In genomic region chr18:2805970-2806943, GRCh38 we compare ENCODE assay signal across 14 cellular contexts. TPM values are rescaled to one million over a fixed set of nuclear protein-coding genes. Genes with fewer than 3 reads are reported as not detected.
DNase-seq lines count a peak whose midpoint lies in the region; ATAC-seq and TF ChIP-seq lines count a peak whose summit lies in the region.
"Had no signal": no experiment of that assay in that cellular context is flagged by ENCODE, and none has a peak within 500 bp of the region (broad histone marks: within the 10 kb centered on the region; RNA-seq: fewer than 3 reads in every experiment).

No MANE protein-coding gene starts in this region.

- BruUV-seq in PC-9 (replicated peaks; lab: Mats Ljungman, UMichigan), result no TSS peak
- no TSS peak for BruUV-seq in A673 (replicated peaks; lab: Mats Ljungman, UMichigan)

- H3K27ac Mint-ChIP-seq in activated CD8-positive, alpha-beta T cell treated with anti-CD3 and anti-CD28 coated beads, Interleukin-2, amount 10 ng/mL, durations not matched to agents 7 days and 5 days, result peak overlapping the region; percentile 2
- no peak overlapping the region for H3K27ac Mint-ChIP-seq in activated CD8-positive, alpha-beta T cell treated with anti-CD3 and anti-CD28 coated beads for 36 hours
- H3K27ac Mint-ChIP-seq: activated CD4-positive, alpha-beta memory T cell treated with anti-CD3 and anti-CD28 coated beads, Interleukin-2, amount 10 ng/mL, durations not matched to agents 7 days and 5 days had no signal

- peaks cover 37% of the 10 kb centered on the region for H3K36me3 Mint-ChIP-seq in activated CD8-positive, alpha-beta T cell treated with anti-CD3 and anti-CD28 coated beads, Interleukin-2, amount 10 ng/mL, durations not matched to agents 7 days and 5 days (ENCODE audit: low read depth)
- peaks cover 21% of the 10 kb centered on the region for H3K36me3 Mint-ChIP-seq in activated CD8-positive, alpha-beta T cell treated with anti-CD3 and anti-CD28 coated beads for 36 hours (ENCODE audit: low read depth)

- H3K36me3 ChIP-seq in PC-9 (ENCODE audit: low read depth), result 0 out of 2 replicates have a peak, but pooled peaks cover 5% of the 10 kb centered on the region
- H3K36me3 ChIP-seq in smooth muscle cell (ENCODE audit: low read depth), result no peaks in the 10 kb centered on the region
- peaks cover 13% of the 10 kb centered on the region for H3K36me3 ChIP-seq in A673 (ENCODE audit: insufficient read depth, low read length, poor library complexity, severe bottlenecking)
- 0 out of 2 replicates have a peak, but pooled peaks cover 6% of the 10 kb centered on the region for H3K36me3 ChIP-seq in MM.1S (replicated peaks; ENCODE audit: insufficient read depth, low read length)

- H3K9me3 ChIP-seq in PC-9 (ENCODE audit: insufficient read depth, low read depth), result no peaks in the 10 kb centered on the region
- H3K9me3 ChIP-seq in smooth muscle cell (replicated peaks; ENCODE audit: low read depth), result no peaks in the 10 kb centered on the region
- no peaks in the 10 kb centered on the region for H3K9me3 ChIP-seq in A673 (ENCODE audit: low read depth, low read length, poor library complexity, severe bottlenecking)
- H3K9me3 ChIP-seq in MM.1S (replicated peaks; ENCODE audit: insufficient read depth, low read length), result no peaks in the 10 kb centered on the region

- no peak overlapping the region for H3K4me2 ChIP-seq in PC-9
- H3K4me2 ChIP-seq in smooth muscle cell, result peak overlapping the region; percentile 68
- H3K4me2 ChIP-seq in MM.1S (ENCODE audit: low read depth, low read length), result no peak overlapping the region

- H3K79me2 ChIP-seq in PC-9 (ENCODE audit: low read depth) (no peaks in the 10 kb centered on the region), smooth muscle cell (ENCODE audit: low read depth) (no peaks in the 10 kb centered on the region), MM.1S (ENCODE audit: low read length) (no peaks in the 10 kb centered on the region)

- no peak overlapping the region for H2AFZ ChIP-seq in PC-9
- no peak overlapping the region for H2AFZ ChIP-seq in smooth muscle cell (ENCODE audit: low read depth)
- H2AFZ ChIP-seq in MM.1S (ENCODE audit: low read length), result no peak overlapping the region

- no peak for DNase-seq in activated CD8-positive, alpha-beta T cell treated with anti-CD3 and anti-CD28 coated beads, Interleukin-2, amount 10 ng/mL, durations not matched to agents 7 days and 5 days
- DNase-seq in activated CD8-positive, alpha-beta T cell treated with anti-CD3 and anti-CD28 coated beads for 36 hours, result no peak
- DNase-seq in PC-9 (no peak), fibroblast of peridontal ligament (ENCODE audit: extremely low read depth) (peak; percentile 72), smooth muscle cell (lab: John Stamatoyannopoulos, UW; ENCODE audit: unreplicated experiment) (no peak), NCI-H345 treated with DMSO at 0.1 percent for 48 hours (lab: John Stamatoyannopoulos, UW; ENCODE audit: unreplicated experiment) (no peak), A673 (ENCODE audit: low spot score) (no peak), MM.1S (no peak)
- DNase-seq: activated CD4-positive, alpha-beta memory T cell treated with anti-CD3 and anti-CD28 coated beads, Interleukin-2, amount 10 ng/mL, durations not matched to agents 7 days and 5 days; activated naive CD4-positive, alpha-beta T cell treated with anti-CD3 and anti-CD28 coated beads, Interleukin-2, amount 10 ng/mL, durations not matched to agents 7 days and 5 days; effector CD8-positive, alpha-beta T cell; GOT3; NCI-H187 had no signal

- no peak overlapping the region for H3K4me3 Mint-ChIP-seq in activated CD8-positive, alpha-beta T cell treated with anti-CD3 and anti-CD28 coated beads, Interleukin-2, amount 10 ng/mL, durations not matched to agents 7 days and 5 days
- H3K4me3 Mint-ChIP-seq in activated CD8-positive, alpha-beta T cell treated with anti-CD3 and anti-CD28 coated beads for 36 hours, result no peak overlapping the region
- H3K4me3 Mint-ChIP-seq: activated CD4-positive, alpha-beta memory T cell treated with anti-CD3 and anti-CD28 coated beads, Interleukin-2, amount 10 ng/mL, durations not matched to agents 7 days and 5 days; activated naive CD4-positive, alpha-beta T cell treated with anti-CD3 and anti-CD28 coated beads, Interleukin-2, amount 10 ng/mL, durations not matched to agents 7 days and 5 days had no signal

- no peaks in the 10 kb centered on the region for H3K4me1 Mint-ChIP-seq in activated CD8-positive, alpha-beta T cell treated with anti-CD3 and anti-CD28 coated beads, Interleukin-2, amount 10 ng/mL, durations not matched to agents 7 days and 5 days (ENCODE audit: low read depth)
- H3K4me1 Mint-ChIP-seq in activated CD8-positive, alpha-beta T cell treated with anti-CD3 and anti-CD28 coated beads for 36 hours (ENCODE audit: low read depth), result no peaks in the 10 kb centered on the region
- H3K4me1 Mint-ChIP-seq: activated CD4-positive, alpha-beta memory T cell treated with anti-CD3 and anti-CD28 coated beads, Interleukin-2, amount 10 ng/mL, durations not matched to agents 7 days and 5 days; activated naive CD4-positive, alpha-beta T cell treated with anti-CD3 and anti-CD28 coated beads, Interleukin-2, amount 10 ng/mL, durations not matched to agents 7 days and 5 days had no signal

- CTCF ChIA-PET in activated CD8-positive, alpha-beta T cell treated with anti-CD3 and anti-CD28 coated beads, Interleukin-2, amount 10 ng/mL, durations not matched to agents 7 days and 5 days (lab: Charles Lee), result no interaction called here
- CTCF ChIA-PET in activated CD8-positive, alpha-beta T cell treated with anti-CD3 and anti-CD28 coated beads for 36 hours (lab: Charles Lee), result no interaction called here
- CTCF ChIA-PET in PC-9 (lab: Charles Lee) (no interaction called here), A673 (lab: Charles Lee) (no interaction called here)

- 83% methylated on average over 8 of the region's 8 CpGs for WGBS in smooth muscle cell (ENCODE audit: low lambda C conversion rate)

- H3K9me2 ChIP-seq in PC-9 (ENCODE audit: insufficient read depth) (no peaks in the 10 kb centered on the region; the same call in 1 of the 2 replicates), MM.1S (replicated peaks; ENCODE audit: insufficient read depth, low read length) (no peaks in the 10 kb centered on the region)

- H3F3A ChIP-seq in PC-9 (ENCODE audit: insufficient read depth, low read depth) (peaks cover 18% of the 10 kb centered on the region; the same call in 1 of the 2 replicates), smooth muscle cell (ENCODE audit: low read depth) (peaks cover 6% of the 10 kb centered on the region), MM.1S (ENCODE audit: insufficient read depth, low read length) (no peaks in the 10 kb centered on the region)

- POLR2A ChIA-PET in activated CD8-positive, alpha-beta T cell treated with anti-CD3 and anti-CD28 coated beads, Interleukin-2, amount 10 ng/mL, durations not matched to agents 7 days and 5 days (lab: Charles Lee), result no interaction called here
- POLR2A ChIA-PET in activated CD8-positive, alpha-beta T cell treated with anti-CD3 and anti-CD28 coated beads for 36 hours (lab: Charles Lee), result interaction anchor here (1.3 kb wide), 1 partner anchor 101 kb away, joined by 3 read pairs; no protein-coding TSS in a partner anchor
- POLR2A ChIA-PET in PC-9 (lab: Charles Lee; ENCODE audit: unreplicated experiment) (interaction anchor here (0.6 kb wide), 1 partner anchor 120 kb away, joined by 5 read pairs; no protein-coding TSS in a partner anchor), A673 (lab: Charles Lee; ENCODE audit: low non-redundant PET) (no interaction called here)

- no peak for TF ChIP-seq CTCF in activated CD8-positive, alpha-beta T cell treated with anti-CD3 and anti-CD28 coated beads for 36 hours (IDR thresholded peaks at IDR 0.05)
- TF ChIP-seq CTCF in PC-9 (conservative IDR thresholded peaks at IDR 0.05) (no peak), smooth muscle cell (IDR thresholded peaks at IDR 0.05; ENCODE audit: borderline replicate concordance, insufficient read depth, poor library complexity, severe bottlenecking) (no peak), A673 (conservative IDR thresholded peaks at IDR 0.05; ENCODE audit: low read depth, low read length) (no peak), MM.1S (IDR thresholded peaks at IDR 0.05; ENCODE audit: low read length) (no peak)

- no peak for ATAC-seq in activated CD8-positive, alpha-beta T cell treated with anti-CD3 and anti-CD28 coated beads, Interleukin-2, amount 10 ng/mL, durations not matched to agents 7 days and 5 days
- no peak for ATAC-seq in activated CD8-positive, alpha-beta T cell treated with anti-CD3 and anti-CD28 coated beads for 36 hours

- H3K27me3 ChIP-seq in PC-9 (ENCODE audit: insufficient read depth, low read depth) (no peaks in the 10 kb centered on the region), smooth muscle cell (ENCODE audit: low read depth) (no peaks in the 10 kb centered on the region), A673 (replicated peaks; ENCODE audit: insufficient read depth, low read depth, low read length, poor library complexity) (no peaks in the 10 kb centered on the region), MM.1S (replicated peaks; ENCODE audit: insufficient read depth, low read length) (no peaks in the 10 kb centered on the region)
- H3K27me3 ChIP-seq: right atrium auricular region had no signal

- no peaks in the 10 kb centered on the region for H3K27me3 Mint-ChIP-seq in activated CD8-positive, alpha-beta T cell treated with anti-CD3 and anti-CD28 coated beads, Interleukin-2, amount 10 ng/mL, durations not matched to agents 7 days and 5 days (ENCODE audit: low read depth)
- H3K27me3 Mint-ChIP-seq in activated CD8-positive, alpha-beta T cell treated with anti-CD3 and anti-CD28 coated beads for 36 hours, result no peaks in the 10 kb centered on the region
- H3K27me3 Mint-ChIP-seq: activated CD4-positive, alpha-beta memory T cell treated with anti-CD3 and anti-CD28 coated beads, Interleukin-2, amount 10 ng/mL, durations not matched to agents 7 days and 5 days; activated naive CD4-positive, alpha-beta T cell treated with anti-CD3 and anti-CD28 coated beads, Interleukin-2, amount 10 ng/mL, durations not matched to agents 7 days and 5 days had no signal

- H3K4me1 ChIP-seq in PC-9 (replicated peaks; ENCODE audit: insufficient read depth), result no peaks in the 10 kb centered on the region
- H3K4me1 ChIP-seq in smooth muscle cell (ENCODE audit: low read depth), result peaks cover 12% of the 10 kb centered on the region
- no peaks in the 10 kb centered on the region for H3K4me1 ChIP-seq in A673 (ENCODE audit: insufficient read depth, low read length, poor library complexity, severe bottlenecking)
- H3K4me1 ChIP-seq in MM.1S (ENCODE audit: low read length), result no peaks in the 10 kb centered on the region
- H3K4me1 ChIP-seq: right atrium auricular region had no signal

- H3K9me3 Mint-ChIP-seq in activated CD8-positive, alpha-beta T cell treated with anti-CD3 and anti-CD28 coated beads, Interleukin-2, amount 10 ng/mL, durations not matched to agents 7 days and 5 days (ENCODE audit: insufficient read depth), result peaks cover 2% of the 10 kb centered on the region
- H3K9me3 Mint-ChIP-seq in activated CD8-positive, alpha-beta T cell treated with anti-CD3 and anti-CD28 coated beads for 36 hours, result peaks cover 10% of the 10 kb centered on the region

- H4K20me1 ChIP-seq in PC-9 (ENCODE audit: insufficient read depth), result no peaks in the 10 kb centered on the region
- H4K20me1 ChIP-seq in smooth muscle cell (ENCODE audit: low read depth), result no peaks in the 10 kb centered on the region
- no peaks in the 10 kb centered on the region for H4K20me1 ChIP-seq in MM.1S (ENCODE audit: insufficient read depth, low read length)

- H3K9ac ChIP-seq in smooth muscle cell (ENCODE audit: low read depth) (no peak overlapping the region), MM.1S (ENCODE audit: low read length) (no peak overlapping the region)

- intact Hi-C loops in activated CD8-positive, alpha-beta T cell treated with anti-CD3 and anti-CD28 coated beads for 36 hours (cut with micrococcal nuclease), result no loop called here
- intact Hi-C loops in PC-9 (cut with micrococcal nuclease; ENCODE audit: unreplicated experiment) (no loop called here), A673 (cut with micrococcal nuclease; ENCODE audit: unreplicated experiment) (no loop called here)

- no peak overlapping the region for H3K4me3 ChIP-seq in PC-9
- no peak overlapping the region for H3K4me3 ChIP-seq in smooth muscle cell
- no peak overlapping the region for H3K4me3 ChIP-seq in A673 (ENCODE audit: low read depth, low read length, poor library complexity, severe bottlenecking)
- H3K4me3 ChIP-seq in MM.1S (ENCODE audit: low read length), result no peak overlapping the region
- H3K4me3 ChIP-seq: right atrium auricular region had no signal

- H3K27ac ChIP-seq in PC-9 (peak overlapping the region; percentile 19; the same call in 1 of the 2 replicates), smooth muscle cell (ENCODE audit: low read depth) (peak overlapping the region; percentile 44), A673 (ENCODE audit: low read depth, low read length, poor library complexity, severe bottlenecking) (no peak overlapping the region), MM.1S (ENCODE audit: low read length) (no peak overlapping the region)
- H3K27ac ChIP-seq: right atrium auricular region had no signal

RNA-seq across cellular contexts. Expression of gene EMILIN2, which starts 40.5 kb away (rescaled TPM):
- 10 to 100 TPM; 32.7 to 34.6 TPM for total RNA-seq in activated CD8-positive, alpha-beta T cell treated with anti-CD3 and anti-CD28 coated beads, Interleukin-2, amount 10 ng/mL, durations not matched to agents 7 days and 5 days
- total RNA-seq in activated CD8-positive, alpha-beta T cell treated with anti-CD3 and anti-CD28 coated beads for 36 hours, result 10 to 100 TPM; 17.3 to 19.4 TPM
- 0.07 TPM in 1 of 2 replicates, not detected in the other for total RNA-seq in PC-9 (2021)
- total RNA-seq in smooth muscle cell, result 6.5 and 14.7 TPM in 2 replicates
- polyA plus RNA-seq in smooth muscle cell, result 22.9 and 27.3 TPM in 2 replicates
- 22.9 and 23.4 TPM in 2 replicates for total RNA-seq in A673 (2021)

Comparison
In these comparisons a context has a peak if more than half of its experiments do, and no peak if none do; other contexts are left out.
1. POLR2A ChIA-PET loops: an anchor here in activated CD8-positive, alpha-beta T cell treated with anti-CD3 and anti-CD28 coated beads for 36 hours (1.3 kb wide) and PC-9 (0.6 kb wide); none called in activated CD8-positive, alpha-beta T cell treated with anti-CD3 and anti-CD28 coated beads, Interleukin-2, amount 10 ng/mL, durations not matched to agents 7 days and 5 days and A673.
2. H3K27ac ChIP-seq: peak in PC-9 (single experiment) and smooth muscle cell (single experiment); none in A673 (single experiment) and MM.1S (single experiment).